In genomic region chr10:133068741-133069525, GRCh38 we compare ENCODE assay signal across 22 cellular contexts. TPM values are rescaled to one million over a fixed set of nuclear protein-coding genes. Genes with fewer than 3 reads are reported as not detected.
DNase-seq lines count a peak whose midpoint lies in the region; ATAC-seq and TF ChIP-seq lines count a peak whose summit lies in the region.
"Had no signal": no experiment of that assay in that cellular context is flagged by ENCODE, and none has a peak within 500 bp of the region (broad histone marks: within the 10 kb centered on the region; RNA-seq: fewer than 3 reads in every experiment).

No MANE protein-coding gene starts in this region.

- DNase-seq in GM23338 (ENCODE audit: low spot score): no peak
- DNase-seq in cerebellar cortex (ENCODE audit: low spot score): peak; percentile 27
- DNase-seq in neuronal stem cell (ENCODE audit: low spot score): no peak
- DNase-seq in GM13976 (ENCODE audit: low spot score): no peak
- DNase-seq in occipital lobe (lab: John Stamatoyannopoulos, UW): no peak
- DNase-seq: CD8-positive, alpha-beta T cell; DMS53; EL; H7; HFFc6; KBM-7; NCI-H1694; NCI-H2081; Peyer's patch; SJCRH30; T-cell had no signal

- H3K4me3 Mint-ChIP-seq in GM23338: no peak overlapping the region
- H3K4me3 Mint-ChIP-seq: CD8-positive, alpha-beta T cell; HFFc6; T-cell had no signal

- in situ Hi-C loops in GM13976 (cut with MboI; ENCODE audit: low sequenced_read_pairs, unreplicated experiment): no loop called here

- no peak overlapping the region for H3K4me3 ChIP-seq in GM23338
- no peak overlapping the region for H3K4me3 ChIP-seq in neuronal stem cell (ENCODE audit: low read length in 2 of 2)
- H3K4me3 ChIP-seq: BLaER1 treated with 17β-estradiol and CSF1 and Interleukin-3, amounts not matched to agents 10 nM and 100 nM; Peyer's patch; SJCRH30 had no signal

- H2BK15ac ChIP-seq in neuronal stem cell (ENCODE audit: low read length): no peak overlapping the region

- H2AFZ ChIP-seq in GM23338 (0 out of 2 replicates have a peak overlapping the region, but pooled peaks have one; percentile 47), neuronal stem cell (ENCODE audit: low read length) (no peak overlapping the region)

- TF ChIP-seq CTCF in C4-2B (conservative IDR thresholded peaks at IDR 0.05): no peak
- TF ChIP-seq CTCF in GM23338 (conservative IDR thresholded peaks at IDR 0.05; ENCODE audit: low read depth in 2 of 2): no peak
- TF ChIP-seq CTCF in GM13976 (IDR thresholded peaks at IDR 0.05; ENCODE audit: borderline replicate concordance, control extremely low read depth, extremely low read depth, insufficient read depth, missing control alignments): no peak

- no peak overlapping the region for H2BK12ac ChIP-seq in neuronal stem cell (ENCODE audit: low read length)

- H3K36me3 ChIP-seq in GM23338 (ENCODE audit: insufficient read depth) (no peaks in the 10 kb centered on the region), neuronal stem cell (replicated peaks in 1 of 2; ENCODE audit: control insufficient read depth in 2 of 2, insufficient read depth in 2 of 2, low read length in 2 of 2) (no peaks in the 10 kb centered on the region)
- H3K36me3 ChIP-seq: BLaER1 treated with 17β-estradiol and CSF1 and Interleukin-3, amounts not matched to agents 10 nM and 100 nM; Peyer's patch; SJCRH30 had no signal

- H3K23ac ChIP-seq in neuronal stem cell (ENCODE audit: low read depth, low read length, poor library complexity): no peak overlapping the region

- no peaks in the 10 kb centered on the region for H4K20me1 ChIP-seq in GM23338 (replicated peaks; ENCODE audit: insufficient read depth)

- no peak overlapping the region for H3K4ac ChIP-seq in neuronal stem cell (ENCODE audit: low read length)

- H4K91ac ChIP-seq in neuronal stem cell (ENCODE audit: low read depth, low read length, poor library complexity): no peak overlapping the region

- ATAC-seq in GM23338 (no peak; the same call in 1 of the 3 replicates), HG02938 (IDR thresholded peaks at IDR 0.05; ENCODE audit: unreplicated experiment) (no peak)
- ATAC-seq: CD8-positive, alpha-beta T cell had no signal

- H3K79me2 ChIP-seq in GM23338 (replicated peaks; ENCODE audit: insufficient read depth): no peaks in the 10 kb centered on the region

- peak overlapping the region; percentile 71 for H3K14ac ChIP-seq in neuronal stem cell (ENCODE audit: low read length)

- H3K27ac Mint-ChIP-seq in GM23338: no peak overlapping the region
- H3K27ac Mint-ChIP-seq: CD8-positive, alpha-beta T cell; HFFc6; T-cell had no signal

- H3K9ac ChIP-seq in neuronal stem cell (ENCODE audit: low read depth, low read length, poor library complexity): no peak overlapping the region
- H3K9ac ChIP-seq: BLaER1 treated with 17β-estradiol and CSF1 and Interleukin-3, amounts not matched to agents 10 nM and 100 nM had no signal

- peaks cover 2% of the 10 kb centered on the region; the same call in 1 of the 3 replicates for H3K9me3 Mint-ChIP-seq in GM23338
- H3K9me3 Mint-ChIP-seq: CD8-positive, alpha-beta T cell; T-cell had no signal

- peak overlapping the region; percentile 43 for H4K8ac ChIP-seq in neuronal stem cell (ENCODE audit: low read depth, low read length)

- H3K36me3 Mint-ChIP-seq in GM23338 (ENCODE audit: low read depth): no peaks in the 10 kb centered on the region
- H3K36me3 Mint-ChIP-seq: CD8-positive, alpha-beta T cell; T-cell had no signal

- WGBS in neuronal stem cell (ENCODE audit: extremely low coverage in 2 of 2, insufficient read length in 2 of 2, insufficient replicate concordance in 1 of 2), 2 donors: no CpG with 5 or more reads among the region's 28 CpGs

- H3K18ac ChIP-seq in neuronal stem cell (ENCODE audit: low read length): peak overlapping the region; percentile 57

- no peaks in the 10 kb centered on the region for H3K79me1 ChIP-seq in neuronal stem cell (ENCODE audit: low read depth, low read length)

- H3K4me1 Mint-ChIP-seq in GM23338: peaks cover 4% of the 10 kb centered on the region; the same call in 1 of the 3 replicates
- H3K4me1 Mint-ChIP-seq: T-cell had no signal

- H3K4me2 ChIP-seq in GM23338 (no peak overlapping the region), neuronal stem cell (ENCODE audit: insufficient read depth, low read length, poor library complexity, severe bottlenecking) (no peak overlapping the region)

- H3K27ac ChIP-seq in C4-2B (peak overlapping the region; percentile 56), GM23338 (ENCODE audit: low read depth) (no peak overlapping the region), neuronal stem cell (replicated peaks; ENCODE audit: low read length) (no peak overlapping the region)
- H3K27ac ChIP-seq: BLaER1 treated with 17β-estradiol and CSF1 and Interleukin-3, amounts not matched to agents 10 nM and 100 nM; HL-60; Peyer's patch; SJCRH30 had no signal

- no peak overlapping the region for H2BK120ac ChIP-seq in neuronal stem cell (ENCODE audit: low read depth, low read length)

- H3K9me3 ChIP-seq in neuronal stem cell (replicated peaks in 1 of 2; ENCODE audit: control insufficient read depth in 2 of 2, insufficient read depth in 1 of 2, low read depth in 1 of 2, low read length in 2 of 2): no peaks in the 10 kb centered on the region
- H3K9me3 ChIP-seq: Peyer's patch, SJCRH30 had no signal

- no peak overlapping the region for H2BK5ac ChIP-seq in neuronal stem cell (ENCODE audit: low read length)

- no peaks in the 10 kb centered on the region for H3K4me1 ChIP-seq in GM23338 (ENCODE audit: insufficient read depth)
- H3K4me1 ChIP-seq in neuronal stem cell (ENCODE audit: control insufficient read depth in 2 of 2, insufficient read depth in 1 of 2, low read depth in 1 of 2, low read length in 2 of 2): no peaks in the 10 kb centered on the region
- H3K4me1 ChIP-seq: Peyer's patch had no signal

- H3K27me3 Mint-ChIP-seq in GM23338 (ENCODE audit: insufficient read depth, low read depth, poor library complexity): peaks cover 6% of the 10 kb centered on the region

- H3K27me3 ChIP-seq in GM23338 (ENCODE audit: insufficient read depth): no peaks in the 10 kb centered on the region
- H3K27me3 ChIP-seq in neuronal stem cell (ENCODE audit: control insufficient read depth in 3 of 3, insufficient read depth in 3 of 3, low read depth in 1 of 3, low read length in 3 of 3): peaks cover 0 to 9% (median 0%) of the 10 kb centered on the region in 3 experiments
- H3K27me3 ChIP-seq: Peyer's patch, SJCRH30 had no signal

- peak overlapping the region; percentile 46 for H2AK5ac ChIP-seq in neuronal stem cell (ENCODE audit: low read depth, low read length)

- no peaks in the 10 kb centered on the region for H3K9me2 ChIP-seq in GM23338 (ENCODE audit: insufficient read depth)

- no peaks in the 10 kb centered on the region for H3F3A ChIP-seq in GM23338 (replicated peaks; ENCODE audit: low read depth)

TF ChIP-seq in GM23338, 12 proteins besides CTCF, POLR2A, EP300 and RAD21:
- TF ChIP-seq NANOG (IDR thresholded peaks at IDR 0.05; ENCODE audit: borderline replicate concordance): no peak
- no peak for TF ChIP-seq REST (IDR thresholded peaks at IDR 0.05; ENCODE audit: unreplicated experiment)
- TF ChIP-seq EZH2 (IDR thresholded peaks at IDR 0.05; ENCODE audit: low read depth, unreplicated experiment): no peak
- no peak for TF ChIP-seq JUNB (IDR thresholded peaks at IDR 0.05; ENCODE audit: unreplicated experiment)
- no peak for TF ChIP-seq POLR2AphosphoS5 (IDR thresholded peaks at IDR 0.05; ENCODE audit: low read depth)
- TF ChIP-seq ZNF331 (CRISPR knock-in tag; IDR thresholded peaks at IDR 0.05; ENCODE audit: low read depth): no peak

RNA-seq across cellular contexts. Expression of gene ADGRA1, which starts 18.8 kb away (rescaled TPM):
- total RNA-seq in GM23338 (2014; rRNA removed; shearing (Covaris generic)): 0.52 and 0.66 TPM in 2 replicates
- 0.07 and 0.23 TPM in 2 replicates for polyA plus RNA-seq in GM23338 (2016; fragmentation: Nextera tagmentation; extraction: Ambion mirVana)
- 0.08 TPM for polyA plus RNA-seq in neuronal stem cell (2013, experiment 1 of 2)
- 0.07 TPM for polyA plus RNA-seq in neuronal stem cell (2013, experiment 2 of 2)
- 2.5 TPM for total RNA-seq in occipital lobe
- total RNA-seq: CD8-positive, alpha-beta T cell; HFFc6; HT-29; NCI-H460; Peyer's patch; T-cell had no signal
